ENCODE assay signal across 8 cellular contexts in genomic region chr2:219542931-219543595, GRCh38. TPM values are rescaled to one million over a fixed set of nuclear protein-coding genes. Genes with fewer than 3 reads are reported as not detected.
DNase-seq lines count a peak whose midpoint lies in the region; ATAC-seq and TF ChIP-seq lines count a peak whose summit lies in the region.

No MANE protein-coding gene starts in this region.

- H3K27ac ChIP-seq in BLaER1 (peak overlapping the region; percentile 71), PC-9 (peak overlapping the region; percentile 55), ectodermal cell (ENCODE audit: insufficient read depth, low read depth, low read length, poor library complexity, severe bottlenecking) (peak overlapping the region; percentile 36), uterus (peak overlapping the region; percentile 83 to 90)

- H3K27me3 ChIP-seq in BLaER1: peaks cover 30% of the 10 kb centered on the region; the same call in 1 of the 2 replicates
- H3K27me3 ChIP-seq in PC-9 (ENCODE audit: insufficient read depth, low read depth): no peaks in the 10 kb centered on the region
- peaks cover 34% of the 10 kb centered on the region for H3K27me3 ChIP-seq in ectodermal cell (ENCODE audit: control insufficient read depth, insufficient read depth, low read length, poor library complexity, severe bottlenecking)
- peaks cover 23% of the 10 kb centered on the region for H3K27me3 ChIP-seq in mononuclear cell (ENCODE audit: insufficient read depth, low read length)
- H3K27me3 ChIP-seq in uterus: no peaks in the 10 kb centered on the region

- peak overlapping the region; percentile 80 for H3K9ac ChIP-seq in BLaER1

- H3K4me1 ChIP-seq in BLaER1 (peaks cover 39% of the 10 kb centered on the region), PC-9 (replicated peaks; ENCODE audit: insufficient read depth) (no peaks in the 10 kb centered on the region; the same call in 1 of the 2 replicates), ectodermal cell (ENCODE audit: control insufficient read depth, insufficient read depth, low read length) (peaks cover 23% of the 10 kb centered on the region), mononuclear cell (ENCODE audit: insufficient read depth, low read length) (peaks cover 32% of the 10 kb centered on the region), uterus (peaks cover 0 to 5% of the 10 kb centered on the region in 2 donors)

- intact Hi-C loops in PC-9 (cut with micrococcal nuclease; ENCODE audit: unreplicated experiment): loop anchor here (1.0 to 2.0 kb wide), 3 partner anchors 28 to 146 kb away; partner anchors contain the start of genes OBSL1 and STK11IP
- intact Hi-C loops in uterus (cut with DNase I; ENCODE audit: low total_unique reads): no loop called here

- POLR2A ChIA-PET in PC-9 (lab: Charles Lee; ENCODE audit: unreplicated experiment): interaction anchor here (0.6 to 0.9 kb wide), 5 partner anchors 54 to 251 kb away, joined by 3 to 5 read pairs (median 4); partner anchors contain the start of gene STK11IP

- TF ChIP-seq CTCF in PC-9 (conservative IDR thresholded peaks at IDR 0.05): no peak
- TF ChIP-seq CTCF in uterus (IDR thresholded peaks at IDR 0.05): no peak

- H4K20me1 ChIP-seq in BLaER1 (peaks cover 43% of the 10 kb centered on the region), PC-9 (ENCODE audit: insufficient read depth) (peaks cover 23% of the 10 kb centered on the region)

- peak; percentile 21 for ATAC-seq in GM18520 (IDR thresholded peaks at IDR 0.05; ENCODE audit: unreplicated experiment)
- peak; percentile 40 for ATAC-seq in HG02943 (IDR thresholded peaks at IDR 0.05; ENCODE audit: low read depth, unreplicated experiment)

- H3K9me2 ChIP-seq in PC-9 (ENCODE audit: insufficient read depth): no peaks in the 10 kb centered on the region

- no peaks in the 10 kb centered on the region for H3K9me3 ChIP-seq in BLaER1
- no peaks in the 10 kb centered on the region for H3K9me3 ChIP-seq in PC-9 (ENCODE audit: insufficient read depth, low read depth)
- no peaks in the 10 kb centered on the region for H3K9me3 ChIP-seq in ectodermal cell (ENCODE audit: control insufficient read depth, low read length)
- H3K9me3 ChIP-seq in mononuclear cell (ENCODE audit: low read depth, low read length): no peaks in the 10 kb centered on the region
- H3K9me3 ChIP-seq in uterus: no peaks in the 10 kb centered on the region

- peak overlapping the region; percentile 70; the same call in 1 of the 2 replicates for H2AFZ ChIP-seq in PC-9

- peak; percentile 37 to 40 for DNase-seq in PC-9
- no peak for DNase-seq in uterus
- no peak for DNase-seq in activated CD4-positive, alpha-beta T cell treated with anti-CD3 and anti-CD28 coated beads, Interleukin-2, amount 50 U/mL, for 1 hour

- H3K4me2 ChIP-seq in BLaER1 (peak overlapping the region; percentile 99), PC-9 (peak overlapping the region; percentile 93)

- H3K79me2 ChIP-seq in PC-9 (ENCODE audit: low read depth): peaks cover 17% of the 10 kb centered on the region

- BruUV-seq in PC-9 (replicated peaks; lab: Mats Ljungman, UMichigan): no TSS peak

- TF ChIP-seq POLR2A in uterus (IDR thresholded peaks at IDR 0.05): no peak

- WGBS in ectodermal cell, 2 experiments: 1% methylated on average over 66 of the region's 66 CpGs

- peak overlapping the region; percentile 87 for H3K4me3 ChIP-seq in BLaER1
- peak overlapping the region; percentile 65 for H3K4me3 ChIP-seq in PC-9
- H3K4me3 ChIP-seq in ectodermal cell (ENCODE audit: insufficient read depth, low read depth, low read length): peak overlapping the region; percentile 80
- H3K4me3 ChIP-seq in mononuclear cell (ENCODE audit: low read length): peak overlapping the region; percentile 52
- peak overlapping the region; percentile 39 to 59 for H3K4me3 ChIP-seq in uterus

- H3K36me3 ChIP-seq in BLaER1 (peaks cover 23% of the 10 kb centered on the region), PC-9 (ENCODE audit: low read depth) (peaks cover 10% of the 10 kb centered on the region), ectodermal cell (ENCODE audit: control insufficient read depth, insufficient read depth, low read length) (no peaks in the 10 kb centered on the region), uterus (no peaks in the 10 kb centered on the region)

- H3F3A ChIP-seq in PC-9 (ENCODE audit: insufficient read depth, low read depth): peaks cover 11% of the 10 kb centered on the region; the same call in 1 of the 2 replicates

- CTCF ChIA-PET in PC-9 (lab: Charles Lee): interaction anchor here (0.6 kb wide), 2 partner anchors 12 to 144 kb away, joined by 4 to 7 read pairs; no protein-coding TSS in a partner anchor

RNA-seq across cellular contexts. Expression of gene CHPF, which starts 0.5 kb away (rescaled TPM):
- 78.2 and 89.7 TPM in 2 replicates for total RNA-seq in PC-9 (2021)
- polyA plus RNA-seq in ectodermal cell (2013, experiment 1 of 4): 19.8 TPM
- 18.4 TPM for polyA plus RNA-seq in ectodermal cell (2013, experiment 2 of 4)
- polyA plus RNA-seq in ectodermal cell (2013, experiment 3 of 4): 15.7 TPM
- polyA plus RNA-seq in ectodermal cell (2013, experiment 4 of 4): 18.2 TPM
- 2.7 TPM for total RNA-seq in mononuclear cell
- total RNA-seq in uterus: 100 to 1,000 TPM in 1 of 4 donors, 10 to 100 TPM in 3; 16.5 to 194 (median 42.5) TPM

RNA-seq across cellular contexts. Expression of gene TMEM198, which starts 0.8 kb away (rescaled TPM):
- total RNA-seq in PC-9 (2021) (3.6 and 5.8 TPM in 2 replicates), mononuclear cell (not detected), uterus (1 to 10 TPM in 2 of 4 donors, under 1 TPM in 1, not detected in 1; 0.77 to 5.3 (median 5.1) TPM)
- 1.6 TPM for polyA plus RNA-seq in ectodermal cell (2013, experiment 1 of 4)
- 2.7 TPM for polyA plus RNA-seq in ectodermal cell (2013, experiment 2 of 4)
- polyA plus RNA-seq in ectodermal cell (2013, experiment 3 of 4): 2.7 TPM
- 2.8 TPM for polyA plus RNA-seq in ectodermal cell (2013, experiment 4 of 4)

RNA-seq across cellular contexts. Expression of gene OBSL1, which starts 28.3 kb away (rescaled TPM):
- 110 and 161 TPM in 2 replicates for total RNA-seq in PC-9 (2021)
- 77.4 TPM for polyA plus RNA-seq in ectodermal cell (2013, experiment 1 of 4)
- 82.3 TPM for polyA plus RNA-seq in ectodermal cell (2013, experiment 2 of 4)
- 66.5 TPM for polyA plus RNA-seq in ectodermal cell (2013, experiment 3 of 4)
- 79.2 TPM for polyA plus RNA-seq in ectodermal cell (2013, experiment 4 of 4)
- 0.52 TPM for total RNA-seq in mononuclear cell
- total RNA-seq in uterus: 100 to 1,000 TPM in 2 of 4 donors, 10 to 100 TPM in 2; 53.2 to 146 (median 113) TPM

RNA-seq across cellular contexts. Expression of gene ASIC4, which starts 28.8 kb away (rescaled TPM):
- 0.22 and 0.30 TPM in 2 replicates for total RNA-seq in PC-9 (2021)
- 0.80 TPM for polyA plus RNA-seq in ectodermal cell (2013, experiment 1 of 4)
- 1.1 TPM for polyA plus RNA-seq in ectodermal cell (2013, experiment 2 of 4)
- polyA plus RNA-seq in ectodermal cell (2013, experiment 3 of 4): 0.80 TPM
- 1.1 TPM for polyA plus RNA-seq in ectodermal cell (2013, experiment 4 of 4)
- not detected for total RNA-seq in mononuclear cell
- total RNA-seq in uterus: under 1 TPM in 2 of 4 donors, not detected in 2; 0.21 to 0.30 TPM

RNA-seq across cellular contexts. Expression of gene INHA, which starts 29.0 kb away (rescaled TPM):
- total RNA-seq in PC-9 (2021) (5.2 and 9.1 TPM in 2 replicates), mononuclear cell (not detected), uterus (1 to 10 TPM in 1 of 4 donors, not detected in 3; 2.4 TPM)
- 0.93 TPM for polyA plus RNA-seq in ectodermal cell (2013, experiment 1 of 4)
- polyA plus RNA-seq in ectodermal cell (2013, experiment 2 of 4): 0.39 TPM
- polyA plus RNA-seq in ectodermal cell (2013, experiment 3 of 4): 0.80 TPM
- polyA plus RNA-seq in ectodermal cell (2013, experiment 4 of 4): 0.65 TPM

Comparison
In these comparisons a context has a peak if more than half of its experiments do, and no peak if none do; other contexts are left out.
1. H3K27ac ChIP-seq: peak in every context shown above with its lines; median percentile 86 in uterus; 71 in BLaER1; 55 in PC-9; 36 in ectodermal cell.
2. DNase-seq: peak in PC-9 (2 of 2); none in uterus (0 of 2) and activated CD4-positive, alpha-beta T cell treated with anti-CD3 and anti-CD28 coated beads, Interleukin-2, amount 50 U/mL, for 1 hour (single experiment).
3. RNA of gene OBSL1, which starts 28.3 kb away (total RNA-seq): 53.2 to 146 TPM in uterus and 110 to 161 TPM in PC-9; 0.52 TPM in mononuclear cell (single experiment); every median in the first group is over 10 times any median in the second.
4. Peak in every context shown above with its lines, with median percentiles within 50 percentile points of each other: H3K4me3 ChIP-seq.